ENCODE assay signal across 9 cellular contexts in the genomic region with DNA sequence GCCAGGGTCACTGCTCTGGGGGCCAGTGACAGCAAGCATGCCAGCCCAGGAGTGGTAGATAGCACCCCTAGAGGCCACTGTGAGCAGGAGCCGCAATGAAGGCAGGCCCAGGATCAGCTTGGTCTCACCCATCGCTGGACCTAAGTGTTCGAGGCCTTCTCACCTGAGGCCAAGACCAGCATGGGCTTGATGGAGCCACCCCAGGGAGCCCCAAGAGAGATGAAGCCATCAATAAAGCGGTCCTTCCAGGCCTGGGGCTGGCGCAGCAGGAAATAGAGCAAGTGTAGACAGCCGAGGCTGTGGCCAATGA. TPM values are rescaled to one million over a fixed set of nuclear protein-coding genes. Genes with fewer than 3 reads are reported as not detected.
DNase-seq lines count a peak whose midpoint lies in the region; ATAC-seq and TF ChIP-seq lines count a peak whose summit lies in the region.
"Had no signal": no experiment of that assay in that cellular context is flagged by ENCODE, and none has a peak within 500 bp of the region (broad histone marks: within the 10 kb centered on the region; RNA-seq: fewer than 3 reads in every experiment).

No MANE protein-coding gene starts in this region.

- TF ChIP-seq CTCF in GM12865 (IDR thresholded peaks at IDR 0.05; ENCODE audit: insufficient read depth, low read depth, low read length, missing control alignments) = peak; percentile 81
- TF ChIP-seq CTCF in adrenal gland (IDR thresholded peaks at IDR 0.05) = peak; percentile 58 to 71 (median 62)
- peak in 4 of 7 experiments; percentile 24 to 63 (median 40) for TF ChIP-seq CTCF in stomach (IDR thresholded peaks at IDR 0.05)

- TF ChIP-seq POLR2A in adrenal gland (IDR thresholded peaks at IDR 0.05) (no peak), stomach (IDR thresholded peaks at IDR 0.05) (no peak)

- H3K27me3 ChIP-seq in NT2/D1 (ENCODE audit: insufficient read depth, insufficient read length) (no peaks in the 10 kb centered on the region), adrenal gland (no peaks in the 10 kb centered on the region), stomach (no peaks in the 10 kb centered on the region)

- peaks cover 84% of the 10 kb centered on the region for H3K36me3 ChIP-seq in NT2/D1 (ENCODE audit: insufficient read depth, insufficient read length, low read length)
- H3K36me3 ChIP-seq in adrenal gland (replicated peaks in 1 of 2) = peaks cover 0 to 43% of the 10 kb centered on the region in 2 donors
- peaks cover 26 to 66% (median 50%) of the 10 kb centered on the region in 4 donors for H3K36me3 ChIP-seq in stomach

- intact Hi-C loops in adrenal gland (cut with DNase I) (no loop called here), stomach (cut with DNase I; ENCODE audit: low total_unique reads) (no loop called here)

- TF ChIP-seq EP300 in stomach (IDR thresholded peaks at IDR 0.05) = no peak

- ATAC-seq in GM19467 (IDR thresholded peaks at IDR 0.05; ENCODE audit: unreplicated experiment) = no peak
- no peak for ATAC-seq in GM18519 (IDR thresholded peaks at IDR 0.05; ENCODE audit: low FRiP score, unreplicated experiment)

- 61 to 70% (median 65%) methylated on average over 3 to 6 of the region's 6 CpGs; no CpG with 5 or more reads in 1 of the 4 donors for WGBS in adrenal gland, 4 donors
- WGBS in stomach, 5 donors = 69 to 82% (median 76%) methylated on average over 6 of the region's 6 CpGs

- no peak overlapping the region for H3K9ac ChIP-seq in NT2/D1 (ENCODE audit: insufficient read length, low read depth)

- H3K27ac ChIP-seq in adrenal gland (peak overlapping the region in 2 of 5 donors; percentile 30 to 67), stomach (peak overlapping the region in 3 of 5 donors; percentile 76 to 82 (median 76))

- H3K4me3 ChIP-seq in GM12865 (ENCODE audit: low read depth, low read length) (no peak overlapping the region), NT2/D1 (ENCODE audit: insufficient read length, low read depth) (no peak overlapping the region), adrenal gland (no peak overlapping the region), stomach (no peak overlapping the region)

- H3K4me1 ChIP-seq in NT2/D1 (ENCODE audit: insufficient read depth, insufficient read length) (peaks cover 13% of the 10 kb centered on the region), adrenal gland (replicated peaks in 1 of 2) (peaks cover 0 to 23% of the 10 kb centered on the region in 2 donors), stomach (peaks cover 29 to 61% (median 56%) of the 10 kb centered on the region in 4 donors)

- H3K9me3 ChIP-seq in NT2/D1 (ENCODE audit: insufficient read depth, low read length) (no peaks in the 10 kb centered on the region), adrenal gland (replicated peaks in 1 of 3) (no peaks in the 10 kb centered on the region), stomach (no peaks in the 10 kb centered on the region)

- DNase-seq in 8988T = peak; percentile 79
- DNase-seq in GM12865 (ENCODE audit: low read depth) = peak; percentile 67
- DNase-seq in NT2/D1 (ENCODE audit: low read depth, low spot score) = peak; percentile 30
- peak in 6 of 7 donors; percentile 66 to 80 (median 74) for DNase-seq in adrenal gland
- peak; percentile 87 for DNase-seq in iPS-NIHi7 (ENCODE audit: extremely low spot score)
- no peak for DNase-seq in stomach

RNA-seq across cellular contexts. Expression of gene LCAT, which starts 1.8 kb away (rescaled TPM):
- total RNA-seq in adrenal gland = 10 to 100 TPM in 4 of 8 donors, 1 to 10 TPM in 4; 4.1 to 27.6 (median 12.6) TPM
- 100 to 1,000 TPM in 1 of 3 donors, 10 to 100 TPM in 1, 1 to 10 TPM in 1; 3.0 to 240 (median 91.1) TPM for polyA plus RNA-seq in adrenal gland
- total RNA-seq in stomach = 10 to 100 TPM; 10.1 to 20.1 (median 12.8) TPM
- 10 to 100 TPM; 18.6 to 20.7 (median 19.2) TPM for polyA plus RNA-seq in stomach

RNA-seq across cellular contexts. Expression of gene PSMB10, which starts 5.5 kb away (rescaled TPM):
- total RNA-seq in adrenal gland (10 to 100 TPM; 42.0 to 71.9 (median 59.1) TPM), stomach (10 to 100 TPM; 22.8 to 85.8 (median 52.5) TPM)
- polyA plus RNA-seq in adrenal gland (100 to 1,000 TPM in 2 of 3 donors, 10 to 100 TPM in 1; 12.6 to 315 (median 305) TPM), stomach (100 to 1,000 TPM; 128 to 205 (median 134) TPM)

RNA-seq across cellular contexts. Expression of gene CTRL, which starts 10.5 kb away (rescaled TPM):
- total RNA-seq in adrenal gland = 1 to 10 TPM in 4 of 8 donors, under 1 TPM in 3, not detected in 1; 0.26 to 2.2 (median 1.2) TPM
- 1 to 10 TPM in 2 of 3 donors, under 1 TPM in 1; 0.09 to 4.6 (median 3.2) TPM for polyA plus RNA-seq in adrenal gland
- 10 to 100 TPM in 1 of 5 donors, 1 to 10 TPM in 2, under 1 TPM in 1, not detected in 1; 0.37 to 11.0 (median 4.0) TPM for total RNA-seq in stomach
- 1 to 10 TPM in 2 of 3 donors, under 1 TPM in 1; 0.62 to 2.1 (median 1.3) TPM for polyA plus RNA-seq in stomach

RNA-seq across cellular contexts. Expression of gene SLC12A4, which starts 26.3 kb away (rescaled TPM):
- total RNA-seq in adrenal gland = 100 to 1,000 TPM in 1 of 8 donors, 10 to 100 TPM in 7; 54.8 to 101 (median 77.7) TPM
- polyA plus RNA-seq in adrenal gland = 100 to 1,000 TPM in 1 of 3 donors, 10 to 100 TPM in 2; 39.6 to 111 (median 47.0) TPM
- total RNA-seq in stomach = 100 to 1,000 TPM in 1 of 5 donors, 10 to 100 TPM in 4; 12.7 to 136 (median 25.9) TPM
- 10 to 100 TPM in 2 of 3 donors, 1 to 10 TPM in 1; 5.7 to 19.8 (median 16.2) TPM for polyA plus RNA-seq in stomach

RNA-seq across cellular contexts. Expression of gene DPEP3, which starts 38.1 kb away (rescaled TPM):
- total RNA-seq in adrenal gland (under 1 TPM in 1 of 8 donors, not detected in 7; 0.11 TPM), stomach (not detected)
- polyA plus RNA-seq in adrenal gland (under 1 TPM; 0.07 to 0.32 (median 0.11) TPM), stomach (not detected)
- total RNA-seq: aorta had no signal
- polyA plus RNA-seq: aorta had no signal
